ENCODE assay signal across 16 cellular contexts in the genomic region with DNA sequence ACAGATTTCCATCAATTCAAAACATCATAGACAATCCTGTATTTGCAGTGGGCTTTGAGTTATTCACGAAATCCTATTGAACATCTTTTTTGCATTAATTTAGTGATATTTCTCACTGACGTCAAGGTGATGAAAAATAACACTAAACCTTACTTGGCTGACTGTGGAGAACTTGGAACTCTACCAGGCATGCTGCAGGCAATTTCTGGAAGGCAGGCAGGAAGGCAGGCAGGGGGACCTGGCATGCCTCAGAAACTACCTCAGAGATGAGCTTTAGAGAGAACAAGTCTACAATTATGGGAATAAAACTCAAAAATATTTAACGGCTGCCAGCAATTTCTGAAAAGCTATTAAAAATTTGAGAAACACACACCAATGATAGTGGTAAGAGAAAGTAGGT.
"Had no signal": no experiment of that assay in that cellular context is flagged by ENCODE, and none has a peak within 500 bp of the region (broad histone marks: within the 10 kb centered on the region; RNA-seq: fewer than 3 reads in every experiment).

No MANE protein-coding gene starts in this region.

- H3K27me3 Mint-ChIP-seq: activated naive CD8-positive, alpha-beta T cell treated with anti-CD3 and anti-CD28 coated beads, Interleukin-2, amount 50 U/mL, for 24 hours; naive thymus-derived CD4-positive, alpha-beta T cell had no signal

- H3K27ac Mint-ChIP-seq: activated naive CD4-positive, alpha-beta T cell treated with anti-CD3 and anti-CD28 coated beads for 36 hours; activated naive CD8-positive, alpha-beta T cell treated with anti-CD3 and anti-CD28 coated beads, Interleukin-2, amount 50 U/mL, for 24 hours; activated T-helper 2 cell treated with anti-CD3 and anti-CD28 coated beads, Interferon-gamma antibody, Interleukin-2, Interleukin-4, amounts not matched to agents 10 μg/mL and 5 μg/mL and 100 μg/mL, durations not matched to agents 14 hours and 24 hours and 36 hours; naive thymus-derived CD4-positive, alpha-beta T cell; progenitor cell of endocrine pancreas had no signal

- H3K4me1 Mint-ChIP-seq: activated naive CD8-positive, alpha-beta T cell treated with anti-CD3 and anti-CD28 coated beads, Interleukin-2, amount 50 U/mL, for 24 hours; naive thymus-derived CD4-positive, alpha-beta T cell had no signal

- H3K36me3 Mint-ChIP-seq: naive thymus-derived CD4-positive, alpha-beta T cell had no signal

- H3K4me3 ChIP-seq: ascending aorta, heart left ventricle, lower lobe of right lung, mucosa of descending colon, right lobe of liver had no signal

- H3K9me3 ChIP-seq: ascending aorta, heart left ventricle, lower lobe of right lung, mucosa of descending colon, neutrophil, right lobe of liver had no signal

- H3K4me1 ChIP-seq: heart left ventricle, lower lobe of right lung, right lobe of liver had no signal

- H3K27me3 ChIP-seq: ascending aorta, heart left ventricle, neutrophil, right lobe of liver had no signal

- DNase-seq: activated CD4-positive, alpha-beta T cell treated with anti-CD3 and anti-CD28 coated beads, Interleukin-2, amount 50 U/mL, for 48 hours; activated naive CD4-positive, alpha-beta T cell treated with anti-CD3 and anti-CD28 coated beads for 36 hours; activated naive CD8-positive, alpha-beta T cell treated with anti-CD3 and anti-CD28 coated beads, Interleukin-2, amount 50 U/mL, for 24 hours; foreskin melanocyte; heart left ventricle; left colon; lower lobe of right lung; mucosa of descending colon; naive thymus-derived CD4-positive, alpha-beta T cell; right lobe of liver; stimulated activated CD4-positive, alpha-beta T cell treated with anti-CD3 and anti-CD28 coated beads, Interleukin-1b, Interleukin-23, amount 100 ng/mL, for 48 hours; WERI-Rb-1 had no signal

- H3K4me3 Mint-ChIP-seq: activated naive CD4-positive, alpha-beta T cell treated with anti-CD3 and anti-CD28 coated beads for 36 hours; activated naive CD8-positive, alpha-beta T cell treated with anti-CD3 and anti-CD28 coated beads, Interleukin-2, amount 50 U/mL, for 24 hours; naive thymus-derived CD4-positive, alpha-beta T cell had no signal

- H3K27ac ChIP-seq: ascending aorta, heart left ventricle, lower lobe of right lung, neutrophil, right lobe of liver, WERI-Rb-1 had no signal

- H3K36me3 ChIP-seq: ascending aorta, heart left ventricle, lower lobe of right lung, neutrophil, right lobe of liver, WERI-Rb-1 had no signal
